Comparison of ENCODE assay signal across 16 cellular contexts in the genomic region with DNA sequence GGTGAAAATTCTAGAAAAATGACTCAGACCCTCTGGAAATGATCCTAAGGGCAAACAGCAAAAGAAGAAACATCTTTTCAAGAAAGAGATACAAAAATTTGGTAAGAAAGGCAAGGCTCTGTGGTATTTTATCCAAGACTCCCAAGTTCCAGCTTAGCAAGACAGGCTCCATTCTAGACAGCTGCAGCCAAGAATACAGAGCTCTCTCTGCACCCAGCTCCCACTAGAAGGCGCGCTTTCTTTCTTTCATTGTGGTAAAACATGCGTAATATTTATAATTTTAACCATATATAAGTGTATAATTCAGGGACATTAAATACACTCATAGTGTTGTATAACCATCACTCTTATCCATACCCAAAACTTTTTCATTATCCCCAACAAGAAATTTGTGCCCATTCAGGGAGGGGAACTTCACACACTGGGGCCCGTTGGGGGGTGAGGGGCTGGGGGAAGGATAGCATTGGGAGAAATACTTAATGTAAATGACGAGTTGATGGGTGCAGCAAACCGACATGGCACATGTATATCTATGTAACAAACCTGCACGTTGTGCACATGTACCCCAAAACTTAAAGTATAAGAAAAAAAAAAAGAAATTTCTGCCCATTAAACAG. TPM values are rescaled to one million over a fixed set of nuclear protein-coding genes. Genes with fewer than 3 reads are reported as not detected.
DNase-seq lines count a peak whose midpoint lies in the region; ATAC-seq and TF ChIP-seq lines count a peak whose summit lies in the region.
"Had no signal": no experiment of that assay in that cellular context is flagged by ENCODE, and none has a peak within 500 bp of the region (broad histone marks: within the 10 kb centered on the region; RNA-seq: fewer than 3 reads in every experiment).

No MANE protein-coding gene starts in this region.

- no peak overlapping the region for H3K9ac ChIP-seq in PC-3 (ENCODE audit: low read length)
- H3K9ac ChIP-seq: parathyroid adenoma had no signal

- no peaks in the 10 kb centered on the region for H3K9me3 Mint-ChIP-seq in GM23338
- H3K9me3 Mint-ChIP-seq: activated B cell treated with CpG ODN at 0.5 μM for 24 hours; activated T-cell treated with anti-CD3 and anti-CD28 coated beads, Interleukin-2, amount 50 U/mL, for 4 hours; CD8-positive, alpha-beta T cell had no signal

- no peaks in the 10 kb centered on the region for H3K9me3 ChIP-seq in PC-3 (ENCODE audit: low read length)

- H3K4me1 Mint-ChIP-seq in GM23338: peaks cover 7% of the 10 kb centered on the region

- intact Hi-C loops in PC-3 (cut with micrococcal nuclease): loop anchor here (10.0 kb wide), 1 partner anchor 832 kb away; no protein-coding TSS in a partner anchor

- H3K4me1 ChIP-seq in GM23338 (ENCODE audit: insufficient read depth) (peaks cover 5% of the 10 kb centered on the region; the same call in 1 of the 2 replicates), PC-3 (ENCODE audit: insufficient read depth, low read length) (no peaks in the 10 kb centered on the region)
- H3K4me1 ChIP-seq: parathyroid adenoma had no signal

- H3K27me3 ChIP-seq in GM23338 (ENCODE audit: insufficient read depth) (no peaks in the 10 kb centered on the region), PC-3 (ENCODE audit: low read length) (peaks cover 83% of the 10 kb centered on the region)

- no TSS peak for BruUV-seq in PC-3 (replicated peaks; lab: Mats Ljungman, UMichigan)

- H3F3A ChIP-seq in GM23338 (replicated peaks; ENCODE audit: low read depth) (no peaks in the 10 kb centered on the region), PC-3 (ENCODE audit: low read length, unreplicated experiment) (no peaks in the 10 kb centered on the region)

- H3K36me3 ChIP-seq in GM23338 (ENCODE audit: insufficient read depth): no peaks in the 10 kb centered on the region
- H3K36me3 ChIP-seq in PC-3 (ENCODE audit: low read depth, low read length): no peaks in the 10 kb centered on the region

- TF ChIP-seq CTCF in AG09309 (IDR thresholded peaks at IDR 0.05; ENCODE audit: control insufficient read depth, insufficient read depth, low read depth, low read length, missing control alignments) (peak; percentile 42), GM23338 (conservative IDR thresholded peaks at IDR 0.05; ENCODE audit: low read depth in 2 of 2) (peak; percentile 39 to 45), PC-3 (conservative IDR thresholded peaks at IDR 0.05; ENCODE audit: low read depth, low read length) (peak; percentile 68), epithelial cell of proximal tubule (conservative IDR thresholded peaks at IDR 0.05; ENCODE audit: low read depth, low read length) (peak; percentile 21)

- no peaks in the 10 kb centered on the region for H3K79me2 ChIP-seq in GM23338 (replicated peaks; ENCODE audit: insufficient read depth)
- no peaks in the 10 kb centered on the region for H3K79me2 ChIP-seq in PC-3 (ENCODE audit: low read length)
- H3K79me2 ChIP-seq: parathyroid adenoma had no signal

- H3K4me2 ChIP-seq in GM23338 (no peak overlapping the region), PC-3 (ENCODE audit: low read length) (no peak overlapping the region)

- no peak overlapping the region for H2AFZ ChIP-seq in GM23338
- no peak overlapping the region for H2AFZ ChIP-seq in PC-3 (ENCODE audit: low read length)
- H2AFZ ChIP-seq: parathyroid adenoma had no signal

- H4K20me1 ChIP-seq in GM23338 (replicated peaks; ENCODE audit: insufficient read depth): no peaks in the 10 kb centered on the region
- H4K20me1 ChIP-seq in PC-3 (ENCODE audit: low read length): no peaks in the 10 kb centered on the region

- POLR2A ChIA-PET in PC-3 (lab: Charles Lee; ENCODE audit: unreplicated experiment): no interaction called here

- H3K27ac Mint-ChIP-seq in GM23338: no peak overlapping the region
- H3K27ac Mint-ChIP-seq: activated B cell treated with CpG ODN at 0.5 μM for 24 hours; CD8-positive, alpha-beta T cell had no signal

- ATAC-seq in GM23338 (no peak), PC-3 (peak; percentile 70), GM21576 (IDR thresholded peaks at IDR 0.05; ENCODE audit: unreplicated experiment) (no peak)
- ATAC-seq: activated T-cell treated with anti-CD3 and anti-CD28 coated beads, Interleukin-2, amount 50 U/mL, for 4 hours; CD8-positive, alpha-beta T cell; stimulated activated naive CD8-positive, alpha-beta T cell treated with anti-CD3 and anti-CD28 coated beads, Interleukin-15, Interleukin-2, amounts not matched to agents 100 U/mL and 50 U/mL, for 24 hours had no signal

- DNase-seq in AG09309 (ENCODE audit: low read depth) (no peak), GM23338 (ENCODE audit: low spot score) (peak; percentile 22), PC-3 (peak; percentile 44), epithelial cell of proximal tubule (ENCODE audit: low read depth) (no peak), NCI-H1436 (lab: John Stamatoyannopoulos, UW) (no peak), amniotic stem cell (lab: John Stamatoyannopoulos, UW) (no peak), HPDE6-E6E7 (ENCODE audit: extremely low spot score) (no peak)
- DNase-seq: activated B cell treated with CpG ODN at 0.5 μM for 24 hours; activated T-cell treated with anti-CD3 and anti-CD28 coated beads, Interleukin-2, amount 50 U/mL, for 4 hours; CD8-positive, alpha-beta T cell; mesendoderm; RPMI8226; stimulated activated naive CD8-positive, alpha-beta T cell treated with anti-CD3 and anti-CD28 coated beads, Interleukin-15, Interleukin-2, amounts not matched to agents 100 U/mL and 50 U/mL, for 24 hours had no signal

- H3K4me3 ChIP-seq in AG09309 (ENCODE audit: control insufficient read depth, low read depth, low read length): no peak overlapping the region
- no peak overlapping the region for H3K4me3 ChIP-seq in GM23338
- H3K4me3 ChIP-seq in PC-3 (ENCODE audit: low read length): no peak overlapping the region
- H3K4me3 ChIP-seq in epithelial cell of proximal tubule (ENCODE audit: low read depth, low read length): no peak overlapping the region

- no peak overlapping the region for H3K4me3 Mint-ChIP-seq in GM23338
- H3K4me3 Mint-ChIP-seq: activated B cell treated with CpG ODN at 0.5 μM for 24 hours; activated T-cell treated with anti-CD3 and anti-CD28 coated beads, Interleukin-2, amount 50 U/mL, for 4 hours; CD8-positive, alpha-beta T cell had no signal

- no peaks in the 10 kb centered on the region for H3K9me2 ChIP-seq in GM23338 (ENCODE audit: insufficient read depth)
- no peaks in the 10 kb centered on the region for H3K9me2 ChIP-seq in PC-3 (replicated peaks; ENCODE audit: low read length)

- H3K27ac ChIP-seq in GM23338 (ENCODE audit: low read depth) (no peak overlapping the region), PC-3 (ENCODE audit: low read length) (no peak overlapping the region)
- H3K27ac ChIP-seq: epithelial cell of prostate, parathyroid adenoma had no signal

- H3K36me3 Mint-ChIP-seq in GM23338 (ENCODE audit: low read depth): no peaks in the 10 kb centered on the region
- H3K36me3 Mint-ChIP-seq: CD8-positive, alpha-beta T cell had no signal

- CTCF ChIA-PET in PC-3 (lab: Charles Lee): interaction anchor here (0.6 to 0.7 kb wide), 6 partner anchors 10 to 893 kb away, joined by 3 to 7 read pairs (median 3); no protein-coding TSS in a partner anchor

- H3K27me3 Mint-ChIP-seq in GM23338 (ENCODE audit: insufficient read depth, low read depth, poor library complexity): peaks cover 2% of the 10 kb centered on the region

TF ChIP-seq in GM23338, 12 proteins besides CTCF, POLR2A, EP300 and RAD21 (continues in another document):
- TF ChIP-seq JUNB (IDR thresholded peaks at IDR 0.05; ENCODE audit: unreplicated experiment): no peak

RNA-seq across cellular contexts. Expression of a gene that starts 2.2 kb away (rescaled TPM):
- 3.3 and 5.2 TPM in 2 replicates for total RNA-seq in GM23338 (2014; rRNA removed; shearing (Covaris generic))
- 1.5 and 2.3 TPM in 2 replicates for polyA plus RNA-seq in GM23338 (2016; fragmentation: Nextera tagmentation; extraction: Ambion mirVana)
- total RNA-seq in PC-3 (2014; rRNA removed) (not detected in 2 replicates), epithelial cell of proximal tubule (0.17 and 0.94 TPM in 2 replicates)
- total RNA-seq: CD8-positive, alpha-beta T cell had no signal

Comparison
In these comparisons a context has a peak if more than half of its experiments do, and no peak if none do; other contexts are left out.
1. DNase-seq: peak in GM23338 (single experiment) and PC-3 (single experiment); none in AG09309 (single experiment), epithelial cell of proximal tubule (single experiment), NCI-H1436 (single experiment), amniotic stem cell (single experiment) and HPDE6-E6E7 (single experiment).
2. Peak in every context shown above with its lines, with median percentiles within 50 percentile points of each other: CTCF ChIP-seq.